ENCODE assay signal across 9 cellular contexts in genomic region chr17:48893646-48894508, GRCh38. TPM values are rescaled to one million over a fixed set of nuclear protein-coding genes. Genes with fewer than 3 reads are reported as not detected.
DNase-seq lines count a peak whose midpoint lies in the region; ATAC-seq and TF ChIP-seq lines count a peak whose summit lies in the region.
"Had no signal": no experiment of that assay in that cellular context is flagged by ENCODE, and none has a peak within 500 bp of the region (broad histone marks: within the 10 kb centered on the region; RNA-seq: fewer than 3 reads in every experiment).

No MANE protein-coding gene starts in this region.

- H3K4me3 ChIP-seq in H7 (ENCODE audit: insufficient read depth, low read depth, low read length), result peak overlapping the region; percentile 81
- peak overlapping the region; percentile 79 for H3K4me3 ChIP-seq in WERI-Rb-1 (ENCODE audit: low read depth, low read length)
- H3K4me3 ChIP-seq in right cardiac atrium (ENCODE audit: low read length), result peak overlapping the region; percentile 80
- H3K4me3 ChIP-seq in skeletal muscle tissue (ENCODE audit: low read length in 3 of 3), result peak overlapping the region; percentile 96 to 99 (median 99)

- ATAC-seq in right cardiac atrium (no peak), HG02798 (IDR thresholded peaks at IDR 0.05; ENCODE audit: poor library complexity, unreplicated experiment) (no peak), GM21825 (IDR thresholded peaks at IDR 0.05; ENCODE audit: unreplicated experiment) (no peak)

- DNase-seq in H7 (no peak), WERI-Rb-1 (no peak), right cardiac atrium (no peak), hepatic stellate cell (ENCODE audit: low spot score) (no peak)
- no peak for DNase-seq in stimulated activated naive CD4-positive, alpha-beta T cell treated with Interleukin-2 at 50 U/mL for 16 hours (lab: John Stamatoyannopoulos, UW)
- DNase-seq: NCI-H2227 treated with DMSO at 0.1 percent for 48 hours had no signal

- H3K9me3 ChIP-seq in WERI-Rb-1 (ENCODE audit: severe bottlenecking), result no peaks in the 10 kb centered on the region
- no peaks in the 10 kb centered on the region for H3K9me3 ChIP-seq in right cardiac atrium (ENCODE audit: control insufficient read depth, low read length)
- H3K9me3 ChIP-seq in skeletal muscle tissue (ENCODE audit: control insufficient read depth in 3 of 3, low read length in 3 of 3), result no peaks in the 10 kb centered on the region

- no peaks in the 10 kb centered on the region for H3K27me3 ChIP-seq in H7 (ENCODE audit: control insufficient read depth, insufficient read depth, low read length)
- no peaks in the 10 kb centered on the region for H3K27me3 ChIP-seq in WERI-Rb-1 (ENCODE audit: insufficient read depth, low read depth, severe bottlenecking)
- H3K27me3 ChIP-seq in right cardiac atrium (ENCODE audit: control insufficient read depth, insufficient read depth), result no peaks in the 10 kb centered on the region
- H3K27me3 ChIP-seq in skeletal muscle tissue (ENCODE audit: control insufficient read depth in 3 of 3, insufficient read depth in 3 of 3, low read length in 3 of 3), result no peaks in the 10 kb centered on the region

- 59% methylated on average over 5 of the region's 5 CpGs for WGBS in right cardiac atrium

- peak overlapping the region; percentile 97 to 99 (median 98) for H3K9ac ChIP-seq in skeletal muscle tissue (ENCODE audit: low read depth in 1 of 3, low read length in 3 of 3)

- intact Hi-C loops in right cardiac atrium (cut with DNase I), result no loop called here

- no peaks in the 10 kb centered on the region for H3K4me1 ChIP-seq in right cardiac atrium (ENCODE audit: control insufficient read depth, insufficient read depth, low read length)
- H3K4me1 ChIP-seq in skeletal muscle tissue (ENCODE audit: control insufficient read depth in 3 of 3, insufficient read depth in 3 of 3, low read length in 3 of 3), result peaks cover 13 to 16% (median 15%) of the 10 kb centered on the region in 3 donors

- H3K36me3 ChIP-seq in H7 (replicated peaks; ENCODE audit: control insufficient read depth, insufficient read depth, low read length) (peaks cover 11% of the 10 kb centered on the region), WERI-Rb-1 (peaks cover 11% of the 10 kb centered on the region), skeletal muscle tissue (ENCODE audit: control insufficient read depth in 3 of 3, insufficient read depth in 3 of 3, low read length in 3 of 3) (peaks cover 19 to 33% (median 29%) of the 10 kb centered on the region in 3 donors)

- H3K27ac ChIP-seq in WERI-Rb-1 (peak overlapping the region; percentile 54; the same call in 1 of the 2 replicates), right cardiac atrium (ENCODE audit: low read length) (peak overlapping the region; percentile 91), skeletal muscle tissue (ENCODE audit: low read depth, low read length) (no peak overlapping the region)

- TF ChIP-seq CTCF in WERI-Rb-1 (IDR thresholded peaks at IDR 0.05; ENCODE audit: low read depth, low read length), result no peak

RNA-seq across cellular contexts. Expression of gene ATP5MC1, which starts 1.3 kb away (rescaled TPM):
- total RNA-seq in H7 (2014; rRNA removed; shearing (Covaris generic)), result 162 and 249 TPM in 2 replicates
- total RNA-seq in right cardiac atrium (100 to 1,000 TPM; 287 to 474 (median 393) TPM), skeletal muscle tissue (42.8 TPM)
- 1,497 TPM for polyA plus RNA-seq in right cardiac atrium

RNA-seq across cellular contexts. Expression of gene UBE2Z, which starts 14.3 kb away (rescaled TPM):
- total RNA-seq in H7 (2014; rRNA removed; shearing (Covaris generic)), result 65.4 and 67.2 TPM in 2 replicates
- total RNA-seq in right cardiac atrium, result 10 to 100 TPM; 41.7 to 50.9 (median 43.0) TPM
- polyA plus RNA-seq in right cardiac atrium, result 27.4 TPM
- 29.2 TPM for total RNA-seq in skeletal muscle tissue

RNA-seq across cellular contexts. Expression of gene SNF8, which starts 50.8 kb away (rescaled TPM):
- total RNA-seq in H7 (2014; rRNA removed; shearing (Covaris generic)), result 62.3 and 98.0 TPM in 2 replicates
- 100 to 1,000 TPM in 2 of 4 donors, 10 to 100 TPM in 2; 83.7 to 120 (median 101) TPM for total RNA-seq in right cardiac atrium
- polyA plus RNA-seq in right cardiac atrium, result 124 TPM
- total RNA-seq in skeletal muscle tissue, result 47.5 TPM
